16 cellular contexts compared by ENCODE assay signal in genomic region chr9:136098844-136099243, GRCh38. TPM values are rescaled to one million over a fixed set of nuclear protein-coding genes. Genes with fewer than 3 reads are reported as not detected.
DNase-seq lines count a peak whose midpoint lies in the region; ATAC-seq and TF ChIP-seq lines count a peak whose summit lies in the region.
"Had no signal": no experiment of that assay in that cellular context is flagged by ENCODE, and none has a peak within 500 bp of the region (broad histone marks: within the 10 kb centered on the region; RNA-seq: fewer than 3 reads in every experiment).

No MANE protein-coding gene starts in this region.

- DNase-seq in CD4-positive, alpha-beta T cell, result no peak
- peak; percentile 24 for DNase-seq in OCI-LY7 (ENCODE audit: low spot score)
- DNase-seq in naive thymus-derived CD8-positive, alpha-beta T cell, result peak in 1 of 10 donors; percentile 63
- DNase-seq in glutamatergic neuron, result no peak
- no peak for DNase-seq in NCI-H748 treated with DMSO at 0.1 percent for 48 hours (lab: John Stamatoyannopoulos, UW)
- DNase-seq: activated effector memory CD4-positive, alpha-beta T cell treated with Interleukin-2 at 50 U/mL for 16 hours; AML-193; aorta; GDM1; NCI-H1105; NCI-H2171; spleen; SW 1271; thyroid gland had no signal

- no peaks in the 10 kb centered on the region for H3K27me3 ChIP-seq in CD4-positive, alpha-beta T cell (ENCODE audit: control insufficient read depth, insufficient read depth, low read length)
- H3K27me3 ChIP-seq: thyroid gland had no signal

- BruUV-seq in OCI-LY7 (replicated peaks; lab: Mats Ljungman, UMichigan), result no TSS peak

- H3K36me3 Mint-ChIP-seq in CD4-positive, alpha-beta T cell (ENCODE audit: low read depth), result no peaks in the 10 kb centered on the region
- peaks cover 7% of the 10 kb centered on the region for H3K36me3 Mint-ChIP-seq in dendritic cell treated with granulocyte-macrophage colony-stimulating factor and Interleukin-4, amounts not matched to agents 40 ng/mL and 50 ng/mL, for 4 days (ENCODE audit: low read depth)
- H3K36me3 Mint-ChIP-seq in naive thymus-derived CD8-positive, alpha-beta T cell, result no peaks in the 10 kb centered on the region
- no peaks in the 10 kb centered on the region for H3K36me3 Mint-ChIP-seq in glutamatergic neuron (ENCODE audit: unreplicated experiment)

- CTCF ChIA-PET in CD4-positive, alpha-beta T cell (lab: Charles Lee), result no interaction called here
- CTCF ChIA-PET in OCI-LY7 (lab: Charles Lee; ENCODE audit: unreplicated experiment), result no interaction called here

- peaks cover 12% of the 10 kb centered on the region for H3K4me1 ChIP-seq in OCI-LY7 (ENCODE audit: insufficient read depth, low read length, poor library complexity, severe bottlenecking)

- no peak for TF ChIP-seq CTCF in CD4-positive, alpha-beta T cell (IDR thresholded peaks at IDR 0.05)
- TF ChIP-seq CTCF in OCI-LY7 (conservative IDR thresholded peaks at IDR 0.05; ENCODE audit: low read length) (no peak), glutamatergic neuron (IDR thresholded peaks at IDR 0.05; ENCODE audit: partially characterized antibody, unreplicated experiment) (no peak)

- no peaks in the 10 kb centered on the region for H3K9me2 ChIP-seq in OCI-LY7 (ENCODE audit: insufficient read depth, low read length)

- no peaks in the 10 kb centered on the region for H3K9me3 ChIP-seq in CD4-positive, alpha-beta T cell (ENCODE audit: control insufficient read depth, low read length)
- no peaks in the 10 kb centered on the region for H3K9me3 ChIP-seq in OCI-LY7 (ENCODE audit: low read length)
- H3K9me3 ChIP-seq: spleen, thyroid gland had no signal

- no peak overlapping the region for H3K4me3 ChIP-seq in OCI-LY7 (ENCODE audit: low read depth, low read length, poor library complexity, severe bottlenecking)
- H3K4me3 ChIP-seq: thyroid gland had no signal

- H4K20me1 ChIP-seq in OCI-LY7 (ENCODE audit: insufficient read depth, low read length), result no peaks in the 10 kb centered on the region

- H2AFZ ChIP-seq in OCI-LY7 (ENCODE audit: low read length), result peak overlapping the region; percentile 27; the same call in 1 of the 2 replicates

- no peaks in the 10 kb centered on the region for H3K79me2 ChIP-seq in OCI-LY7 (ENCODE audit: insufficient read depth, low read depth, low read length)

- no peaks in the 10 kb centered on the region for H3K27me3 Mint-ChIP-seq in CD4-positive, alpha-beta T cell
- H3K27me3 Mint-ChIP-seq in dendritic cell treated with granulocyte-macrophage colony-stimulating factor and Interleukin-4, amounts not matched to agents 40 ng/mL and 50 ng/mL, for 4 days, result peaks cover 47% of the 10 kb centered on the region
- H3K27me3 Mint-ChIP-seq in naive thymus-derived CD8-positive, alpha-beta T cell, result peaks cover 0 to 10% (median 0%) of the 10 kb centered on the region in 5 donors
- H3K27me3 Mint-ChIP-seq in glutamatergic neuron (ENCODE audit: unreplicated experiment), result peaks cover 6% of the 10 kb centered on the region

- intact Hi-C loops in CD4-positive, alpha-beta T cell (cut with DNase I, micrococcal nuclease), result no loop called here
- intact Hi-C loops in OCI-LY7 (cut with micrococcal nuclease; ENCODE audit: unreplicated experiment), result no loop called here
- intact Hi-C loops in dendritic cell treated with granulocyte-macrophage colony-stimulating factor and Interleukin-4, amounts not matched to agents 40 ng/mL and 50 ng/mL, for 4 days (cut with micrococcal nuclease), result no loop called here

- ATAC-seq in CD4-positive, alpha-beta T cell (ENCODE audit: poor library complexity), result no peak
- ATAC-seq in naive thymus-derived CD8-positive, alpha-beta T cell, result peak; percentile 8 to 40
- ATAC-seq in HG02840 (IDR thresholded peaks at IDR 0.05; ENCODE audit: low FRiP score, unreplicated experiment), result no peak

- no peaks in the 10 kb centered on the region for H3K9me3 Mint-ChIP-seq in CD4-positive, alpha-beta T cell
- no peaks in the 10 kb centered on the region for H3K9me3 Mint-ChIP-seq in dendritic cell treated with granulocyte-macrophage colony-stimulating factor and Interleukin-4, amounts not matched to agents 40 ng/mL and 50 ng/mL, for 4 days
- H3K9me3 Mint-ChIP-seq in naive thymus-derived CD8-positive, alpha-beta T cell, result no peaks in the 10 kb centered on the region
- H3K9me3 Mint-ChIP-seq in glutamatergic neuron (ENCODE audit: unreplicated experiment), result peaks cover 8% of the 10 kb centered on the region

- H3K27ac ChIP-seq in CD4-positive, alpha-beta T cell (ENCODE audit: low read depth, low read length), result no peak overlapping the region
- no peak overlapping the region for H3K27ac ChIP-seq in OCI-LY7 (ENCODE audit: low read depth, low read length, poor library complexity, severe bottlenecking)
- H3K27ac ChIP-seq: thyroid gland had no signal

- H3K4me2 ChIP-seq in OCI-LY7 (ENCODE audit: low read length), result peak overlapping the region; percentile 9; the same call in 1 of the 2 replicates

- H3K27ac Mint-ChIP-seq in CD4-positive, alpha-beta T cell, result no peak overlapping the region
- H3K27ac Mint-ChIP-seq in dendritic cell treated with granulocyte-macrophage colony-stimulating factor and Interleukin-4, amounts not matched to agents 40 ng/mL and 50 ng/mL, for 4 days, result peak overlapping the region; percentile 64
- H3K27ac Mint-ChIP-seq in naive thymus-derived CD8-positive, alpha-beta T cell, result peak overlapping the region in 9 of 10 donors; percentile 21 to 84 (median 63)
- H3K27ac Mint-ChIP-seq in glutamatergic neuron (ENCODE audit: unreplicated experiment), result no peak overlapping the region

- POLR2A ChIA-PET in CD4-positive, alpha-beta T cell (lab: Charles Lee), result interaction anchor here (1.2 kb wide), 1 partner anchor 11 kb away, joined by 4 read pairs; no protein-coding TSS in a partner anchor
- POLR2A ChIA-PET in OCI-LY7 (lab: Charles Lee), result no interaction called here
- POLR2A ChIA-PET in naive thymus-derived CD8-positive, alpha-beta T cell (lab: Charles Lee), result interaction anchor here (0.8 to 6.9 kb wide), 2 partner anchors 10 to 19 kb away, joined by 4 to 78 read pairs; no protein-coding TSS in a partner anchor

- H3K4me3 Mint-ChIP-seq in CD4-positive, alpha-beta T cell, result peak overlapping the region; percentile 80
- H3K4me3 Mint-ChIP-seq in dendritic cell treated with granulocyte-macrophage colony-stimulating factor and Interleukin-4, amounts not matched to agents 40 ng/mL and 50 ng/mL, for 4 days, result no peak overlapping the region
- H3K4me3 Mint-ChIP-seq in naive thymus-derived CD8-positive, alpha-beta T cell, result peak overlapping the region in 9 of 10 donors; percentile 22 to 69 (median 56)
- no peak overlapping the region for H3K4me3 Mint-ChIP-seq in glutamatergic neuron (ENCODE audit: unreplicated experiment)

- H3K36me3 ChIP-seq in OCI-LY7 (ENCODE audit: insufficient read depth, low read length), result no peaks in the 10 kb centered on the region
- H3K36me3 ChIP-seq: spleen, thyroid gland had no signal

- H3K4me1 Mint-ChIP-seq in CD4-positive, alpha-beta T cell (ENCODE audit: low read depth), result peaks cover 5% of the 10 kb centered on the region
- peaks cover 25% of the 10 kb centered on the region for H3K4me1 Mint-ChIP-seq in dendritic cell treated with granulocyte-macrophage colony-stimulating factor and Interleukin-4, amounts not matched to agents 40 ng/mL and 50 ng/mL, for 4 days (ENCODE audit: low read depth)
- peaks cover 8 to 23% (median 14%) of the 10 kb centered on the region in 4 donors for H3K4me1 Mint-ChIP-seq in naive thymus-derived CD8-positive, alpha-beta T cell
- no peaks in the 10 kb centered on the region for H3K4me1 Mint-ChIP-seq in glutamatergic neuron (ENCODE audit: low read depth, unreplicated experiment)

RNA-seq across cellular contexts. Expression of gene NACC2, which starts 3.8 kb away (rescaled TPM):
- total RNA-seq in CD4-positive, alpha-beta T cell, result 1 to 10 TPM; 2.1 to 2.7 TPM
- total RNA-seq in OCI-LY7 (2014; rRNA removed; shearing (Covaris generic)), result 0.21 and 0.38 TPM in 2 replicates
- 0.63 and 0.72 TPM in 2 replicates for total RNA-seq in OCI-LY7 (2022)
- 10 to 100 TPM in 1 of 2 experiments, 1 to 10 TPM in 1; 9.5 to 10.4 TPM for total RNA-seq in naive thymus-derived CD8-positive, alpha-beta T cell
- 1 to 10 TPM; 1.0 to 1.3 (median 1.3) TPM for polyA plus RNA-seq in naive thymus-derived CD8-positive, alpha-beta T cell
- 3.9 TPM for total RNA-seq in glutamatergic neuron (ENCODE audit: unreplicated experiment)

RNA-seq across cellular contexts. Expression of gene TMEM250, which starts 19.8 kb away (rescaled TPM):
- 1 to 10 TPM; 6.5 to 7.9 TPM for total RNA-seq in CD4-positive, alpha-beta T cell
- total RNA-seq in OCI-LY7 (2014; rRNA removed; shearing (Covaris generic)), result 38.4 and 51.0 TPM in 2 replicates
- 50.5 and 53.8 TPM in 2 replicates for total RNA-seq in OCI-LY7 (2022)
- 10 to 100 TPM; 38.1 to 38.2 TPM for total RNA-seq in naive thymus-derived CD8-positive, alpha-beta T cell
- polyA plus RNA-seq in naive thymus-derived CD8-positive, alpha-beta T cell, result 10 to 100 TPM; 39.1 to 51.7 (median 40.3) TPM
- 16.0 TPM for total RNA-seq in glutamatergic neuron (ENCODE audit: unreplicated experiment)

Comparison
In these comparisons a context has a peak if more than half of its experiments do, and no peak if none do; other contexts are left out.
1. ATAC-seq: peak in naive thymus-derived CD8-positive, alpha-beta T cell (2 of 2); none in CD4-positive, alpha-beta T cell (single experiment) and HG02840 (single experiment).
2. H3K27ac Mint-ChIP-seq: peak in dendritic cell treated with granulocyte-macrophage colony-stimulating factor and Interleukin-4, amounts not matched to agents 40 ng/mL and 50 ng/mL, for 4 days (single experiment) and naive thymus-derived CD8-positive, alpha-beta T cell (9 of 10); none in CD4-positive, alpha-beta T cell (single experiment) and glutamatergic neuron (single experiment).
3. H3K4me3 Mint-ChIP-seq: peak in CD4-positive, alpha-beta T cell (single experiment) and naive thymus-derived CD8-positive, alpha-beta T cell (9 of 10); none in dendritic cell treated with granulocyte-macrophage colony-stimulating factor and Interleukin-4, amounts not matched to agents 40 ng/mL and 50 ng/mL, for 4 days (single experiment) and glutamatergic neuron (single experiment).